Comparison of ENCODE assay signal across 8 cellular contexts in the genomic region with DNA sequence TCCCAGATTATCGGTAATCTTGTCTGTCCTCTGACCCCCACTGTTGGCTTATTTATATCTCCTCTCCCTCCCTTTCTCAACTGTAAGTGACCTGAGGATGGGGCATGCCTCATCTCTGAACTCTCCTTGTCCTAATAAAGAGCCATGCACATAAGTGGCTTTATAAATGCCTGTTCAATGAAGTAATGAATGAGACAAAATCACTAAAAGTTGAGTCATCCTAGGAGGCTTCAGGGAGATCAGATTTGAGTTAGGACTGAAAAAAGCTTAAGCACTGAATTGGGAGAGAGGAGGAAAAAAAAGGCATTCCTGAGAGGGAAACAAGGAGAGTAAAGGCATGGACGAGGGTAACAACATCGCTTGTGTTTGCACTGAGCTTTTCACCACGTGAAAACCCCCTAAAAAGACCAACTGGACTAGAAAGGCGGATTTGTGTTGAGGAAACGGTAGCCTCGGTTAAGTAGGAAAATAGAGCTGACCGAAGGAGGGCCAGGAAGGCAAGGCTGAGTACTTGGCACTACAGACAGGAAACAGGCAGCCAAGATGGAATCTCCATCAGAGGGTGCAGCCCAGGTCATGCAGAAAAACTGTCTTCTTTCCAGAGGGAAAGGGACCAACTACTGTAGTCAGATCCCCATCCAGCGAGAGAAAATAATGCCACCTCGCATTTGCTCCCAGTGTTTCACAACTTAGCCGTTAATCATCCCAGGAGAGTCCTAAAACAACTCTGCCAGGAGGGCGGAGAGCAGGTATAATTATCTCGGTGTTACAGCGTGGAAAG.
A peak's percentile ranks its signal among the peaks of the same experiment; 100 is the strongest.
DNase-seq lines count a peak whose midpoint lies in the region; TF ChIP-seq lines count a peak whose summit lies in the region.

No MANE protein-coding gene starts in this region.

- no peak overlapping the region for H3K27ac Mint-ChIP-seq in activated naive CD4-positive, alpha-beta T cell treated with anti-CD3 and anti-CD28 coated beads, Interleukin-2, amount 10 ng/mL, durations not matched to agents 7 days and 5 days
- peak overlapping the region in 1 of 7 donors; percentile 8 for H3K27ac Mint-ChIP-seq in CD4-positive, alpha-beta memory T cell

- no peaks in the 10 kb centered on the region for H3K36me3 ChIP-seq in neutrophil
- no peaks in the 10 kb centered on the region for H3K36me3 ChIP-seq in CD4-positive, alpha-beta memory T cell (ENCODE audit: insufficient read depth, low read length)

- peak overlapping the region; percentile 62 for H3K27ac ChIP-seq in neutrophil
- H3K27ac ChIP-seq in CD4-positive, alpha-beta memory T cell (ENCODE audit: low read depth, low read length) = no peak overlapping the region

- intact Hi-C loops in CD4-positive, alpha-beta memory T cell (cut with micrococcal nuclease) = no loop called here

- H3K36me3 Mint-ChIP-seq in activated naive CD4-positive, alpha-beta T cell treated with anti-CD3 and anti-CD28 coated beads, Interleukin-2, amount 10 ng/mL, durations not matched to agents 7 days and 5 days = peaks cover 3% of the 10 kb centered on the region
- no peaks in the 10 kb centered on the region for H3K36me3 Mint-ChIP-seq in CD4-positive, alpha-beta memory T cell

- CTCF ChIA-PET in activated naive CD4-positive, alpha-beta T cell treated with anti-CD3 and anti-CD28 coated beads, Interleukin-2, amount 10 ng/mL, durations not matched to agents 7 days and 5 days (lab: Charles Lee) = interaction anchor here (0.5 kb wide), 1 partner anchor 385 kb away, joined by 3 read pairs; no protein-coding TSS in a partner anchor
- CTCF ChIA-PET in CD4-positive, alpha-beta memory T cell (lab: Charles Lee; ENCODE audit: partially characterized antibody) = no interaction called here

- TF ChIP-seq CTCF in AG09309 (IDR thresholded peaks at IDR 0.05; ENCODE audit: control insufficient read depth, insufficient read depth, low read depth, low read length, missing control alignments) = no peak
- TF ChIP-seq CTCF in epithelial cell of esophagus (IDR thresholded peaks at IDR 0.05; ENCODE audit: insufficient read depth, low read depth, low read length, missing control alignments) = no peak
- no peak for TF ChIP-seq CTCF in neutrophil (IDR thresholded peaks at IDR 0.05)

- H3K9me3 ChIP-seq in neutrophil = no peaks in the 10 kb centered on the region
- H3K9me3 ChIP-seq in CD4-positive, alpha-beta memory T cell (ENCODE audit: control insufficient read depth in 1 of 2, low read length in 2 of 2) = no peaks in the 10 kb centered on the region

- peak; percentile 83 for DNase-seq in AG09309 (ENCODE audit: low read depth)
- peak; percentile 63 for DNase-seq in NCI-H526 treated with DMSO at 0.1 percent for 48 hours (lab: John Stamatoyannopoulos, UW)
- peak; percentile 82 for DNase-seq in epithelial cell of esophagus (ENCODE audit: low read depth)
- no peak for DNase-seq in activated naive CD4-positive, alpha-beta T cell treated with anti-CD3 and anti-CD28 coated beads, Interleukin-2, amount 10 ng/mL, durations not matched to agents 7 days and 5 days
- no peak for DNase-seq in CD4-positive, alpha-beta memory T cell
- DNase-seq in hippocampal formation (lab: John Stamatoyannopoulos, UW) = no peak
- no peak for DNase-seq in effector CD4-positive, alpha-beta T cell

- H3K4me3 ChIP-seq in AG09309 (ENCODE audit: control insufficient read depth, low read depth, low read length) (peak overlapping the region; percentile 1), epithelial cell of esophagus (ENCODE audit: low read length) (no peak overlapping the region), neutrophil (ENCODE audit: low read depth in 1 of 2, low read length in 1 of 2) (no peak overlapping the region)
- no peak overlapping the region for H3K4me3 ChIP-seq in CD4-positive, alpha-beta memory T cell (ENCODE audit: low read length in 2 of 2)

- H3K4me1 Mint-ChIP-seq in activated naive CD4-positive, alpha-beta T cell treated with anti-CD3 and anti-CD28 coated beads, Interleukin-2, amount 10 ng/mL, durations not matched to agents 7 days and 5 days = peaks cover 33% of the 10 kb centered on the region
- H3K4me1 Mint-ChIP-seq in CD4-positive, alpha-beta memory T cell = peaks cover 16 to 21% (median 18%) of the 10 kb centered on the region in 4 donors

- H3K9me3 Mint-ChIP-seq in activated naive CD4-positive, alpha-beta T cell treated with anti-CD3 and anti-CD28 coated beads, Interleukin-2, amount 10 ng/mL, durations not matched to agents 7 days and 5 days = no peaks in the 10 kb centered on the region
- no peaks in the 10 kb centered on the region for H3K9me3 Mint-ChIP-seq in CD4-positive, alpha-beta memory T cell

- peaks cover 47 to 49% of the 10 kb centered on the region in 2 experiments for H3K4me1 ChIP-seq in neutrophil (ENCODE audit: control insufficient read depth in 1 of 2, insufficient read depth in 1 of 2, low read depth in 1 of 2, low read length in 1 of 2)
- peaks cover 20% of the 10 kb centered on the region for H3K4me1 ChIP-seq in CD4-positive, alpha-beta memory T cell (ENCODE audit: insufficient read depth, low read length)

- H3K27me3 ChIP-seq in neutrophil = peaks cover 54% of the 10 kb centered on the region
- no peaks in the 10 kb centered on the region for H3K27me3 ChIP-seq in CD4-positive, alpha-beta memory T cell (ENCODE audit: insufficient read depth, low read length)

- POLR2A ChIA-PET in CD4-positive, alpha-beta memory T cell (lab: Charles Lee; ENCODE audit: partially characterized antibody) = no interaction called here

- H3K27me3 Mint-ChIP-seq in activated naive CD4-positive, alpha-beta T cell treated with anti-CD3 and anti-CD28 coated beads, Interleukin-2, amount 10 ng/mL, durations not matched to agents 7 days and 5 days = peaks cover 32% of the 10 kb centered on the region
- peaks cover 0 to 1% of the 10 kb centered on the region in 2 donors for H3K27me3 Mint-ChIP-seq in CD4-positive, alpha-beta memory T cell

- no peak overlapping the region for H3K4me3 Mint-ChIP-seq in activated naive CD4-positive, alpha-beta T cell treated with anti-CD3 and anti-CD28 coated beads, Interleukin-2, amount 10 ng/mL, durations not matched to agents 7 days and 5 days
- no peak overlapping the region for H3K4me3 Mint-ChIP-seq in CD4-positive, alpha-beta memory T cell

Comparison
In these comparisons a context has a peak if more than half of its experiments do, and no peak if none do; other contexts are left out.
1. DNase-seq: peak in AG09309 (single experiment), NCI-H526 treated with DMSO at 0.1 percent for 48 hours (single experiment) and epithelial cell of esophagus (single experiment); none in activated naive CD4-positive, alpha-beta T cell treated with anti-CD3 and anti-CD28 coated beads, Interleukin-2, amount 10 ng/mL, durations not matched to agents 7 days and 5 days (single experiment), CD4-positive, alpha-beta memory T cell (0 of 5), hippocampal formation (0 of 2) and effector CD4-positive, alpha-beta T cell (single experiment).